In the genomic region with DNA sequence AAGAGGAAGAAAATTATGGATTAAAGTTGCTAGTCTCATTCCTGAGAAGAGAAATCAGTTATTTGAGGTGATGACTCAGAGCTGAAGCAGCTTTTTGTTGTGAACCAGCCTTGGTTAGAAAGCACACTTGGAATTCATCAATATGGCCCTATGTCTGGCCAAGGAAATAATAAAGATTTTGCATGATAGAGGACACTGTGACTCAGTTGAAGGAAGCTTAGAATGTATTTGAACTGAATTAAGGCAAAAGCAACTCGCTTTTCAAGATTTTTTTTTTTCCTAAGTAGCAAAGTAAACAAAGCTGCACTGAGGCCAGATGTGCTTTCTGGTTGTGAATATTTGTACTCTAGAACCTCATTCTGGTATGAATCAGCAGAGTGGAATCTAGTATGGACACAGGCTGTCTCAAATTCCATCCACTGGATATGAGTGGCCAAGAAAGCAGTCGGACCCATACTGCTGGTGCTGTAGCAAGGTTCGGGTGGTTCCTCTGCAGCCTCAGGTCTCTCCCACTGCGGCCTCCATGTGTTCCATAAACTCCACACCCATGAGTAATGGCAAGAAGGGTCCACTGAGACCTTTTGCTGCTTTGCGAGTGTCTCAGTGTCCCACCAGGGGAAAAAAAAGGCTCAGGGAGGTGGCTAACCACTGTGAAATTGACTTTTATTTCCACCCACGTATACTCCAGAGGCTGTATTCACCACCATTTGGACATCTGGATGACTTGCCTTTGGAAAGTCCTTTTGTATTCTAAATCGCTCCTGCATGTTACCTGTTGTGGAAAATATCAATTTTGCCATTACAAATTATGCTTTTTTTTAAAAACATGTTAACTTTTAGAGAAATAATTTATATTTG, we compare ENCODE assay signal across 1 cellular context.
TF ChIP-seq lines count a peak whose summit lies in the region.

No MANE protein-coding gene starts in this region.

TF ChIP-seq in HepG2, 621 proteins besides CTCF, POLR2A, EP300 and RAD21 (continues in another document):
- TF ChIP-seq, protein P1, sequence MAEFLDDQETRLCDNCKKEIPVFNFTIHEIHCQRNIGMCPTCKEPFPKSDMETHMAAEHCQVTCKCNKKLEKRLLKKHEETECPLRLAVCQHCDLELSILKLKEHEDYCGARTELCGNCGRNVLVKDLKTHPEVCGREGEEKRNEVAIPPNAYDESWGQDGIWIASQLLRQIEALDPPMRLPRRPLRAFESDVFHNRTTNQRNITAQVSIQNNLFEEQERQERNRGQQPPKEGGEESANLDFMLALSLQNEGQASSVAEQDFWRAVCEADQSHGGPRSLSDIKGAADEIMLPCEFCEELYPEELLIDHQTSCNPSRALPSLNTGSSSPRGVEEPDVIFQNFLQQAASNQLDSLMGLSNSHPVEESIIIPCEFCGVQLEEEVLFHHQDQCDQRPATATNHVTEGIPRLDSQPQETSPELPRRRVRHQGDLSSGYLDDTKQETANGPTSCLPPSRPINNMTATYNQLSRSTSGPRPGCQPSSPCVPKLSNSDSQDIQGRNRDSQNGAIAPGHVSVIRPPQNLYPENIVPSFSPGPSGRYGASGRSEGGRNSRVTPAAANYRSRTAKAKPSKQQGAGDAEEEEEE (CRISPR knock-in tag; IDR thresholded peaks at IDR 0.05; ENCODE audit: borderline replicate concordance), result no peak
- TF ChIP-seq ZNF251 (CRISPR knock-in tag; IDR thresholded peaks at IDR 0.05) (no peak), TCF7L2 (IDR thresholded peaks at IDR 0.05; ENCODE audit: low read depth, low read length) (no peak), GABPA (IDR thresholded peaks at IDR 0.05; ENCODE audit: low read depth, low read length) (no peak), GABPA (CRISPR knock-in tag; IDR thresholded peaks at IDR 0.05; ENCODE audit: low read depth) (no peak), YEATS2 (CRISPR knock-in tag; IDR thresholded peaks at IDR 0.05; ENCODE audit: borderline replicate concordance) (no peak), ZNF484 (CRISPR knock-in tag; IDR thresholded peaks at IDR 0.05; ENCODE audit: borderline replicate concordance, low read depth) (no peak), ZNF530 (CRISPR knock-in tag; IDR thresholded peaks at IDR 0.05; ENCODE audit: low read depth) (no peak), IKZF4 (CRISPR knock-in tag; IDR thresholded peaks at IDR 0.05; ENCODE audit: borderline replicate concordance, low read depth, not compliant biosample characterization) (no peak), CENPX (CRISPR knock-in tag; IDR thresholded peaks at IDR 0.05) (no peak), ZNF543 (CRISPR knock-in tag; IDR thresholded peaks at IDR 0.05) (no peak), ZNF446 (CRISPR knock-in tag; IDR thresholded peaks at IDR 0.05) (no peak), SIN3B (IDR thresholded peaks at IDR 0.05; ENCODE audit: low read length) (no peak), NFE2L2 (IDR thresholded peaks at IDR 0.05; ENCODE audit: low read length) (no peak), PHB2 (IDR thresholded peaks at IDR 0.05; ENCODE audit: partially characterized antibody) (no peak), ZNF816 (CRISPR knock-in tag; IDR thresholded peaks at IDR 0.05; ENCODE audit: borderline replicate concordance) (no peak), KMT2B (CRISPR knock-in tag; IDR thresholded peaks at IDR 0.05) (no peak), ZNF670 (CRISPR knock-in tag; IDR thresholded peaks at IDR 0.05; ENCODE audit: borderline replicate concordance) (no peak), ZNF550 (CRISPR knock-in tag; IDR thresholded peaks at IDR 0.05; ENCODE audit: borderline replicate concordance) (no peak), MATR3 (CRISPR knock-in tag; IDR thresholded peaks at IDR 0.05) (no peak), DPF2 (CRISPR knock-in tag; IDR thresholded peaks at IDR 0.05; ENCODE audit: borderline replicate concordance, low read depth) (peak; percentile 26; the same call in 1 of the 2 replicates), ZZZ3 (CRISPR knock-in tag; IDR thresholded peaks at IDR 0.05; ENCODE audit: borderline replicate concordance) (no peak), NONO (IDR thresholded peaks at IDR 0.05) (no peak), NONO (CRISPR knock-in tag; conservative IDR thresholded peaks at IDR 0.05) (no peak), PHF20 (CRISPR knock-in tag; IDR thresholded peaks at IDR 0.05) (no peak), ZNF761 (CRISPR knock-in tag; conservative IDR thresholded peaks at IDR 0.05) (no peak), SOX5 (CRISPR knock-in tag; IDR thresholded peaks at IDR 0.05; ENCODE audit: borderline replicate concordance) (no peak), HOXD1 (CRISPR knock-in tag; IDR thresholded peaks at IDR 0.05) (no peak), CBX5 (CRISPR knock-in tag; IDR thresholded peaks at IDR 0.05; ENCODE audit: borderline replicate concordance) (no peak), NFIB (CRISPR knock-in tag; IDR thresholded peaks at IDR 0.05; ENCODE audit: borderline replicate concordance) (no peak), MEIS1 (CRISPR knock-in tag; IDR thresholded peaks at IDR 0.05; ENCODE audit: borderline replicate concordance) (no peak), ZFP36 (IDR thresholded peaks at IDR 0.05; ENCODE audit: borderline replicate concordance, low read depth, low read length, partially characterized antibody) (no peak), ZNF614 (CRISPR knock-in tag; IDR thresholded peaks at IDR 0.05; ENCODE audit: borderline replicate concordance) (0 out of 2 replicates have a peak, but pooled peaks have one; percentile 19)
- TF ChIP-seq, protein P2, sequence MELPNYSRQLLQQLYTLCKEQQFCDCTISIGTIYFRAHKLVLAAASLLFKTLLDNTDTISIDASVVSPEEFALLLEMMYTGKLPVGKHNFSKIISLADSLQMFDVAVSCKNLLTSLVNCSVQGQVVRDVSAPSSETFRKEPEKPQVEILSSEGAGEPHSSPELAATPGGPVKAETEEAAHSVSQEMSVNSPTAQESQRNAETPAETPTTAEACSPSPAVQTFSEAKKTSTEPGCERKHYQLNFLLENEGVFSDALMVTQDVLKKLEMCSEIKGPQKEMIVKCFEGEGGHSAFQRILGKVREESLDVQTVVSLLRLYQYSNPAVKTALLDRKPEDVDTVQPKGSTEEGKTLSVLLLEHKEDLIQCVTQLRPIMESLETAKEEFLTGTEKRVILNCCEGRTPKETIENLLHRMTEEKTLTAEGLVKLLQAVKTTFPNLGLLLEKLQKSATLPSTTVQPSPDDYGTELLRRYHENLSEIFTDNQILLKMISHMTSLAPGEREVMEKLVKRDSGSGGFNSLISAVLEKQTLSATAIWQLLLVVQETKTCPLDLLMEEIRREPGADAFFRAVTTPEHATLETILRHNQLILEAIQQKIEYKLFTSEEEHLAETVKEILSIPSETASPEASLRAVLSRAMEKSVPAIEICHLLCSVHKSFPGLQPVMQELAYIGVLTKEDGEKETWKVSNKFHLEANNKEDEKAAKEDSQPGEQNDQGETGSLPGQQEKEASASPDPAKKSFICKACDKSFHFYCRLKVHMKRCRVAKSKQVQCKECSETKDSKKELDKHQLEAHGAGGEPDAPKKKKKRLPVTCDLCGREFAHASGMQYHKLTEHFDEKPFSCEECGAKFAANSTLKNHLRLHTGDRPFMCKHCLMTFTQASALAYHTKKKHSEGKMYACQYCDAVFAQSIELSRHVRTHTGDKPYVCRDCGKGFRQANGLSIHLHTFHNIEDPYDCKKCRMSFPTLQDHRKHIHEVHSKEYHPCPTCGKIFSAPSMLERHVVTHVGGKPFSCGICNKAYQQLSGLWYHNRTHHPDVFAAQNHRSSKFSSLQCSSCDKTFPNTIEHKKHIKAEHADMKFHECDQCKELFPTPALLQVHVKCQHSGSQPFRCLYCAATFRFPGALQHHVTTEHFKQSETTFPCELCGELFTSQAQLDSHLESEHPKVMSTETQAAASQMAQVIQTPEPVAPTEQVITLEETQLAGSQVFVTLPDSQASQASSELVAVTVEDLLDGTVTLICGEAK (IDR thresholded peaks at IDR 0.05), result no peak; the same call in 1 of the 2 replicates
- TF ChIP-seq, protein P2 (CRISPR knock-in tag; IDR thresholded peaks at IDR 0.05), result no peak
- TF ChIP-seq, protein P3, sequence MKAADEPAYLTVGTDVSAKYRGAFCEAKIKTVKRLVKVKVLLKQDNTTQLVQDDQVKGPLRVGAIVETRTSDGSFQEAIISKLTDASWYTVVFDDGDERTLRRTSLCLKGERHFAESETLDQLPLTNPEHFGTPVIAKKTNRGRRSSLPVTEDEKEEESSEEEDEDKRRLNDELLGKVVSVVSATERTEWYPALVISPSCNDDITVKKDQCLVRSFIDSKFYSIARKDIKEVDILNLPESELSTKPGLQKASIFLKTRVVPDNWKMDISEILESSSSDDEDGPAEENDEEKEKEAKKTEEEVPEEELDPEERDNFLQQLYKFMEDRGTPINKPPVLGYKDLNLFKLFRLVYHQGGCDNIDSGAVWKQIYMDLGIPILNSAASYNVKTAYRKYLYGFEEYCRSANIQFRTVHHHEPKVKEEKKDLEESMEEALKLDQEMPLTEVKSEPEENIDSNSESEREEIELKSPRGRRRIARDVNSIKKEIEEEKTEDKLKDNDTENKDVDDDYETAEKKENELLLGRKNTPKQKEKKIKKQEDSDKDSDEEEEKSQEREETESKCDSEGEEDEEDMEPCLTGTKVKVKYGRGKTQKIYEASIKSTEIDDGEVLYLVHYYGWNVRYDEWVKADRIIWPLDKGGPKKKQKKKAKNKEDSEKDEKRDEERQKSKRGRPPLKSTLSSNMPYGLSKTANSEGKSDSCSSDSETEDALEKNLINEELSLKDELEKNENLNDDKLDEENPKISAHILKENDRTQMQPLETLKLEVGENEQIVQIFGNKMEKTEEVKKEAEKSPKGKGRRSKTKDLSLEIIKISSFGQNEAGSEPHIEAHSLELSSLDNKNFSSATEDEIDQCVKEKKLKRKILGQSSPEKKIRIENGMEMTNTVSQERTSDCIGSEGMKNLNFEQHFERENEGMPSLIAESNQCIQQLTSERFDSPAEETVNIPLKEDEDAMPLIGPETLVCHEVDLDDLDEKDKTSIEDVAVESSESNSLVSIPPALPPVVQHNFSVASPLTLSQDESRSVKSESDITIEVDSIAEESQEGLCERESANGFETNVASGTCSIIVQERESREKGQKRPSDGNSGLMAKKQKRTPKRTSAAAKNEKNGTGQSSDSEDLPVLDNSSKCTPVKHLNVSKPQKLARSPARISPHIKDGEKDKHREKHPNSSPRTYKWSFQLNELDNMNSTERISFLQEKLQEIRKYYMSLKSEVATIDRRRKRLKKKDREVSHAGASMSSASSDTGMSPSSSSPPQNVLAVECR (CRISPR knock-in tag; IDR thresholded peaks at IDR 0.05; ENCODE audit: borderline replicate concordance), result no peak
- TF ChIP-seq, protein P4, sequence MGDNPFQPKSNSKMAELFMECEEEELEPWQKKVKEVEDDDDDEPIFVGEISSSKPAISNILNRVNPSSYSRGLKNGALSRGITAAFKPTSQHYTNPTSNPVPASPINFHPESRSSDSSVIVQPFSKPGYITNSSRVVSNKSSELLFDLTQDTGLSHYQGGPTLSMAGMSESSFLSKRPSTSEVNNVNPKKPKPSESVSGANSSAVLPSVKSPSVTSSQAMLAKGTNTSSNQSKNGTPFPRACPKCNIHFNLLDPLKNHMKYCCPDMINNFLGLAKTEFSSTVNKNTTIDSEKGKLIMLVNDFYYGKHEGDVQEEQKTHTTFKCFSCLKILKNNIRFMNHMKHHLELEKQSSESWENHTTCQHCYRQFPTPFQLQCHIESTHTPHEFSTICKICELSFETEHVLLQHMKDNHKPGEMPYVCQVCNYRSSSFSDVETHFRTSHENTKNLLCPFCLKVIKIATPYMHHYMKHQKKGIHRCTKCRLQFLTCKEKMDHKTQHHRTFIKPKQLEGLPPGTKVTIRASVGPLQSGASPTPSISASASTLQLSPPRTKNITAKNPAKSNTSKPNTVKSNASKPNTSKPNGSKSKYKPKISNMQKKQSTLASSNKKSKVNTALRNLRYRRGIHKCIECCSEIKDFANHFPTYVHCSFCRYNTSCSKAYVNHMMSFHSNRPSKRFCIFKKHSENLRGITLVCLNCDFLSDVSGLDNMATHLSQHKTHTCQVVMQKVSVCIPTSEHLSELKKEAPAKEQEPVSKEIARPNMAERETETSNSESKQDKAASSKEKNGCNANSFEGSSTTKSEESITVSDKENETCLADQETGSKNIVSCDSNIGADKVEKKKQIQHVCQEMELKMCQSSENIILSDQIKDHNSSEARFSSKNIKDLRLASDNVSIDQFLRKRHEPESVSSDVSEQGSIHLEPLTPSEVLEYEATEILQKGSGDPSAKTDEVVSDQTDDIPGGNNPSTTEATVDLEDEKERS (CRISPR knock-in tag; IDR thresholded peaks at IDR 0.05), result 0 out of 2 replicates have a peak, but pooled peaks have one; percentile 25
- TF ChIP-seq, protein P5, sequence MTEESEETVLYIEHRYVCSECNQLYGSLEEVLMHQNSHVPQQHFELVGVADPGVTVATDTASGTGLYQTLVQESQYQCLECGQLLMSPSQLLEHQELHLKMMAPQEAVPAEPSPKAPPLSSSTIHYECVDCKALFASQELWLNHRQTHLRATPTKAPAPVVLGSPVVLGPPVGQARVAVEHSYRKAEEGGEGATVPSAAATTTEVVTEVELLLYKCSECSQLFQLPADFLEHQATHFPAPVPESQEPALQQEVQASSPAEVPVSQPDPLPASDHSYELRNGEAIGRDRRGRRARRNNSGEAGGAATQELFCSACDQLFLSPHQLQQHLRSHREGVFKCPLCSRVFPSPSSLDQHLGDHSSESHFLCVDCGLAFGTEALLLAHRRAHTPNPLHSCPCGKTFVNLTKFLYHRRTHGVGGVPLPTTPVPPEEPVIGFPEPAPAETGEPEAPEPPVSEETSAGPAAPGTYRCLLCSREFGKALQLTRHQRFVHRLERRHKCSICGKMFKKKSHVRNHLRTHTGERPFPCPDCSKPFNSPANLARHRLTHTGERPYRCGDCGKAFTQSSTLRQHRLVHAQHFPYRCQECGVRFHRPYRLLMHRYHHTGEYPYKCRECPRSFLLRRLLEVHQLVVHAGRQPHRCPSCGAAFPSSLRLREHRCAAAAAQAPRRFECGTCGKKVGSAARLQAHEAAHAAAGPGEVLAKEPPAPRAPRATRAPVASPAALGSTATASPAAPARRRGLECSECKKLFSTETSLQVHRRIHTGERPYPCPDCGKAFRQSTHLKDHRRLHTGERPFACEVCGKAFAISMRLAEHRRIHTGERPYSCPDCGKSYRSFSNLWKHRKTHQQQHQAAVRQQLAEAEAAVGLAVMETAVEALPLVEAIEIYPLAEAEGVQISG (CRISPR knock-in tag; IDR thresholded peaks at IDR 0.05), result no peak
